Comparison of ENCODE assay signal across 31 cellular contexts in genomic region chr9:23665051-23665450, GRCh38.
"Had no signal": no experiment of that assay in that cellular context is flagged by ENCODE, and none has a peak within 500 bp of the region (broad histone marks: within the 10 kb centered on the region; RNA-seq: fewer than 3 reads in every experiment).

No MANE protein-coding gene starts in this region.

- H3K4me1 ChIP-seq: Peyer's patch, SJSA1 had no signal

- ATAC-seq: activated T-cell treated with anti-CD3 and anti-CD28 coated beads, Interleukin-2, amount 50 U/mL, for 72 hours; activated T-helper 17 cell treated with anti-CD3 and anti-CD28 coated beads, Interleukin-2, amount 50 U/mL, for 72 hours had no signal

- FAIRE-seq: TTC549 had no signal

- H3K27ac ChIP-seq: cardiac muscle cell, Peyer's patch, SJSA1 had no signal

- H3K4me2 ChIP-seq: SK-N-SH had no signal

- H3K9ac ChIP-seq: SK-N-SH had no signal

- H3K9me3 ChIP-seq: SJSA1, SK-N-SH had no signal

- H3K9me2 ChIP-seq: SK-N-SH had no signal

- H3K4me3 ChIP-seq: cardiac muscle cell, Peyer's patch, SJSA1 had no signal

- DNase-seq: activated B cell treated with CpG ODN at 0.5 μM for 24 hours; activated CD4-positive, alpha-beta memory T cell treated with anti-CD3 and anti-CD28 coated beads, Interleukin-2, amount 10 ng/mL, durations not matched to agents 7 days and 5 days; activated CD4-positive, alpha-beta T cell treated with anti-CD3 and anti-CD28 coated beads for 1 hour; activated CD4-positive, alpha-beta T cell treated with anti-CD3 and anti-CD28 coated beads for 48 hours; activated effector memory CD4-positive, alpha-beta T cell treated with anti-CD3 and anti-CD28 coated beads, Interleukin-2, amount 50 U/mL, for 16 hours; activated naive CD4-positive, alpha-beta T cell; activated naive CD4-positive, alpha-beta T cell treated with anti-CD3 and anti-CD28 coated beads, Interleukin-2, amount 50 U/mL, for 16 hours; activated naive CD8-positive, alpha-beta T cell treated with anti-CD3 and anti-CD28 coated beads for 36 hours; activated T-cell treated with anti-CD3 and anti-CD28 coated beads, Interleukin-2, amount 50 U/mL, for 1 hour; activated T-cell treated with anti-CD3 and anti-CD28 coated beads, Interleukin-2, amount 50 U/mL, for 72 hours; amniotic stem cell; aorta; Karpas-422; NCI-H1105; NCI-H1417 treated with DMSO at 0.1 percent for 48 hours; NCI-H187 treated with DMSO at 0.1 percent for 48 hours; NCI-H2081; NCI-H2171 treated with DMSO at 0.1 percent for 48 hours; NCI-H2227 treated with DMSO at 0.1 percent for 48 hours; NCI-H446; NCI-H510A treated with DMSO at 0.1 percent for 48 hours; NCI-H526 treated with DMSO at 0.1 percent for 48 hours; NCI-H774; Peyer's patch; RPMI8226; SHP77 treated with DMSO at 0.1 percent for 48 hours; SK-N-SH had no signal

- H3K36me3 ChIP-seq: cardiac muscle cell, Peyer's patch, SJSA1 had no signal

- H3K27me3 ChIP-seq: cardiac muscle cell, Peyer's patch, SJSA1 had no signal
